ENCODE assay signal across 12 cellular contexts in the genomic region with DNA sequence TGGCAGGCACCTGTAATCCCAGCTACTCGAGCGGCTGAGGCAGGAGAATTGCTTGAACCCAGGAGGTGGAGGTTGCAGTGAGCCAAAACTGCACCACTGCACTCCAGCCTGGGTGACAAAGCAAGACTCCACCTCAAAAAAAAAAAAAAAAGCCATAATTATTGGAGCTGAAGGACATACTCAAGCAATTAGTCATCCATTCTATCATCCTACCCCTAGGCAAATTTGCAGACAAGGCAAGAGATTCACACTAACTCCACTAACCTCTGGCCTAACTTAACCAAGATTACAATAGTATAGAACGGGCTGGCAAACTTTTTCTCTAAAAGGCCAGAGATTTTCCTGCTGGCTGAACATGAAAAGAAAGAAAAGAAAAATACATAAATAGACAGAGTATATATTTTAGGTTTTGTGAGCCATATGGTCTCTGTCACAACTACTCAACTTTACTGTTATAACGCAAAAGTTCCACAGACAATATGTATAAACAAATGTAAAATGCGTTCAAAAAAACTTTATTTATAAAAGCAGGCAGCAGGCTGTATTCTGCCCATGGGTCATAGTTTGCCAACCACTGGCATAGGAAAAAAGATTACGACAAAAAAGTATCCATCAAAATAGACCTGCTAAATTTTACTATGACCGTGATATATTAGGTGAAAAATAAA. TPM values are rescaled to one million over a fixed set of nuclear protein-coding genes. Genes with fewer than 3 reads are reported as not detected.
DNase-seq lines count a peak whose midpoint lies in the region; ATAC-seq and TF ChIP-seq lines count a peak whose summit lies in the region.
"Had no signal": no experiment of that assay in that cellular context is flagged by ENCODE, and none has a peak within 500 bp of the region (broad histone marks: within the 10 kb centered on the region; RNA-seq: fewer than 3 reads in every experiment).

No MANE protein-coding gene starts in this region.

- H3K9me3 ChIP-seq in CD8-positive, alpha-beta T cell (ENCODE audit: low read length), result no peaks in the 10 kb centered on the region
- no peaks in the 10 kb centered on the region for H3K9me3 ChIP-seq in vagina

- TF ChIP-seq POLR2A in vagina (IDR thresholded peaks at IDR 0.05), result no peak

- H3K27ac ChIP-seq in CD8-positive, alpha-beta T cell (ENCODE audit: low read depth, low read length), result no peak overlapping the region
- H3K27ac ChIP-seq in vagina, result no peak overlapping the region
- H3K27ac ChIP-seq: VCaP had no signal

- H3K27me3 Mint-ChIP-seq in CD8-positive, alpha-beta T cell (ENCODE audit: low read depth), result no peaks in the 10 kb centered on the region
- H3K27me3 Mint-ChIP-seq: dendritic cell treated with granulocyte-macrophage colony-stimulating factor and Interleukin-4, amounts not matched to agents 40 ng/mL and 50 ng/mL, for 4 days; stimulated activated naive CD8-positive, alpha-beta T cell treated with anti-CD3 and anti-CD28 coated beads, Interleukin-15, amount 100 ng/mL, for 72 hours had no signal

- H3K4me3 ChIP-seq in fibroblast of pulmonary artery (replicated peaks; ENCODE audit: low read depth, low read length) (no peak overlapping the region), vagina (no peak overlapping the region)
- H3K4me3 ChIP-seq in CD8-positive, alpha-beta T cell (ENCODE audit: low read depth, low read length), result no peak overlapping the region

- no peaks in the 10 kb centered on the region for H3K36me3 ChIP-seq in CD8-positive, alpha-beta T cell (ENCODE audit: insufficient read depth, low read length)
- no peaks in the 10 kb centered on the region for H3K36me3 ChIP-seq in vagina

- POLR2A ChIA-PET in CD8-positive, alpha-beta T cell (lab: Charles Lee), result no interaction called here

- H3K4me3 Mint-ChIP-seq in CD8-positive, alpha-beta T cell, result no peak overlapping the region
- H3K4me3 Mint-ChIP-seq: dendritic cell treated with granulocyte-macrophage colony-stimulating factor and Interleukin-4, amounts not matched to agents 40 ng/mL and 50 ng/mL, for 4 days; stimulated activated naive CD8-positive, alpha-beta T cell treated with anti-CD3 and anti-CD28 coated beads, Interleukin-15, amount 100 ng/mL, for 72 hours had no signal

- ATAC-seq in CD8-positive, alpha-beta T cell, result no peak
- ATAC-seq: stimulated activated naive CD8-positive, alpha-beta T cell treated with anti-CD3 and anti-CD28 coated beads, Interleukin-15, amount 100 ng/mL, for 72 hours had no signal

- TF ChIP-seq CTCF in fibroblast of pulmonary artery (IDR thresholded peaks at IDR 0.05; ENCODE audit: low read length, missing control alignments), result no peak
- TF ChIP-seq CTCF in CD8-positive, alpha-beta T cell (IDR thresholded peaks at IDR 0.05), result no peak
- no peak for TF ChIP-seq CTCF in vagina (IDR thresholded peaks at IDR 0.05)

- peak; percentile 94 for DNase-seq in SIG-M5 treated with dmso at 0.1 percent for 504 hours (lab: John Stamatoyannopoulos, UW; ENCODE audit: unreplicated experiment)
- no peak for DNase-seq in SIG-M5 (lab: John Stamatoyannopoulos, UW)
- peak; percentile 56 to 89 for DNase-seq in SW 1271 (lab: John Stamatoyannopoulos, UW)
- peak; percentile 60 for DNase-seq in fibroblast of pulmonary artery (ENCODE audit: low read depth)
- no peak for DNase-seq in NK-92 treated with Interleukin-12 subunit alpha and Interleukin-12 subunit beta, amount 100 ng/mL, for 24 hours (lab: John Stamatoyannopoulos, UW)
- DNase-seq in G401 (ENCODE audit: low spot score), result no peak
- DNase-seq in CD8-positive, alpha-beta T cell, result no peak
- no peak for DNase-seq in vagina (ENCODE audit: extremely low spot score in 2 of 2)
- DNase-seq: NCI-H1436 treated with DMSO at 0.1 percent for 48 hours; stimulated activated naive CD8-positive, alpha-beta T cell treated with anti-CD3 and anti-CD28 coated beads, Interleukin-15, amount 100 ng/mL, for 72 hours had no signal

- CTCF ChIA-PET in CD8-positive, alpha-beta T cell (lab: Charles Lee), result no interaction called here

- in situ Hi-C loops in G401 (cut with HindIII; ENCODE audit: low sequenced_read_pairs), result no loop called here

- H3K9me3 Mint-ChIP-seq in CD8-positive, alpha-beta T cell, result no peaks in the 10 kb centered on the region
- H3K9me3 Mint-ChIP-seq: dendritic cell treated with granulocyte-macrophage colony-stimulating factor and Interleukin-4, amounts not matched to agents 40 ng/mL and 50 ng/mL, for 4 days; stimulated activated naive CD8-positive, alpha-beta T cell treated with anti-CD3 and anti-CD28 coated beads, Interleukin-15, amount 100 ng/mL, for 72 hours had no signal

- H3K27ac Mint-ChIP-seq in CD8-positive, alpha-beta T cell, result no peak overlapping the region
- H3K27ac Mint-ChIP-seq: dendritic cell treated with granulocyte-macrophage colony-stimulating factor and Interleukin-4, amounts not matched to agents 40 ng/mL and 50 ng/mL, for 4 days; stimulated activated naive CD8-positive, alpha-beta T cell treated with anti-CD3 and anti-CD28 coated beads, Interleukin-15, amount 100 ng/mL, for 72 hours had no signal

- no peaks in the 10 kb centered on the region for H3K27me3 ChIP-seq in CD8-positive, alpha-beta T cell (ENCODE audit: insufficient read depth, low read length)
- H3K27me3 ChIP-seq in vagina, result no peaks in the 10 kb centered on the region

- no peaks in the 10 kb centered on the region for H3K4me1 ChIP-seq in CD8-positive, alpha-beta T cell (ENCODE audit: insufficient read depth, low read length)
- no peaks in the 10 kb centered on the region for H3K4me1 ChIP-seq in vagina

- H3K4me1 Mint-ChIP-seq in CD8-positive, alpha-beta T cell (ENCODE audit: low read depth), result no peaks in the 10 kb centered on the region
- H3K4me1 Mint-ChIP-seq: stimulated activated naive CD8-positive, alpha-beta T cell treated with anti-CD3 and anti-CD28 coated beads, Interleukin-15, amount 100 ng/mL, for 72 hours had no signal

- no peaks in the 10 kb centered on the region for H3K36me3 Mint-ChIP-seq in CD8-positive, alpha-beta T cell

- intact Hi-C loops in CD8-positive, alpha-beta T cell (cut with DNase I, micrococcal nuclease), result loop anchor here in 1 of 2 experiments (2.0 to 10.0 kb wide), 2 partner anchors 859 to 1113 kb away; no protein-coding TSS in a partner anchor
- intact Hi-C loops in vagina (cut with DNase I), result no loop called here

RNA-seq across cellular contexts. Expression of a gene that starts 29.7 kb away (rescaled TPM):
- 8.1 and 15.2 TPM in 2 replicates for total RNA-seq in G401 (2014; rRNA removed; shearing (Covaris generic))
- total RNA-seq in CD8-positive, alpha-beta T cell, result 1 to 10 TPM in 1 of 2 experiments, under 1 TPM in 1; 0.57 to 1.5 TPM
- 0.98 TPM for total RNA-seq in vagina

Comparison
In these comparisons a context has a peak if more than half of its experiments do, and no peak if none do; other contexts are left out.
1. DNase-seq: peak in SIG-M5 treated with dmso at 0.1 percent for 504 hours (single experiment), SW 1271 (2 of 2) and fibroblast of pulmonary artery (single experiment); none in SIG-M5 (single experiment), NK-92 treated with Interleukin-12 subunit alpha and Interleukin-12 subunit beta, amount 100 ng/mL, for 24 hours (single experiment), G401 (single experiment), CD8-positive, alpha-beta T cell (0 of 7) and vagina (0 of 2).